Comparison of ENCODE assay signal across 9 cellular contexts in the genomic region with DNA sequence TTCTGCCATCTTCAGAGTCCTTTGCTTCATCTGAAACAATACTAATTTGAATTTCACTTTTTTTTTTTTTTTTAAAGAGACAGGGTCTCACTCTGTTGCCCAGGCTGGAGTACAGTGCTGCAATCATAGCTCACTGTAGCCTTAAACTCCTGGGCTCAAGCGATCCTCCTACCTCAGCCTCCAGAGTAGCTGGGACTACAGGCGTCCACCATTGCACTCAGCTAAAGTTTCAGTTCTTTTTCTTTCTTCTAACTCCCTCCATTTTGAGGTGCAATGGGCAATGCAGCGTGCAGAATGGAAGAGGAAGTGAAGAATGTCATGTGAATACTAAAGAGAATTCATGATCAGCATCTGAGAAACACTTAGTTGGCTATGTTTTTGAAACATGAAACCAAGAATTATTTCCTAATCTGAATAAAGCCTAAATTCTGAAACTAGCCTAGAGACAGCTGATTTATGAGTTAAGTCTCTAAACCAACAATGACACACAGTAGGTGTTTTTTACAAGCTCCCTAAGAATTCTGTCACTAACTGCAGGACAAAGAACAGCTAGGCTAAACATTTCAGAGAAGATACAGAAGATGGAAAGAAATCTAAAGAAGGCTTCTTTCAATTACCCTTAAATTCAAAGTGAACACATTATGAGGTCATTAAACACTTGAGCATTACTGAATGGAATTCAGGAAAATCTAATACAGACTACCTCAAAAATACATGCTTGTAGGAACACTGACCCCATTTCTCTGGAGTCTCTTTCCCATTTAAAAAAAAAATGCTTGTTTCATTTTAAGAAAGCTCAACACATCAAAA. TPM values are rescaled to one million over a fixed set of nuclear protein-coding genes. Genes with fewer than 3 reads are reported as not detected.
A peak's percentile ranks its signal among the peaks of the same experiment; 100 is the strongest.
DNase-seq lines count a peak whose midpoint lies in the region; ATAC-seq and TF ChIP-seq lines count a peak whose summit lies in the region.
"Had no signal": no experiment of that assay in that cellular context is flagged by ENCODE, and none has a peak within 500 bp of the region (broad histone marks: within the 10 kb centered on the region; RNA-seq: fewer than 3 reads in every experiment).

No MANE protein-coding gene starts in this region.

- H3K4me3 ChIP-seq in CD4-positive, CD25-positive, alpha-beta regulatory T cell (ENCODE audit: low read depth, low read length), result peak overlapping the region; percentile 47
- H3K4me3 ChIP-seq in coronary artery, result no peak overlapping the region

- peak in 2 of 3 donors; percentile 27 to 57 for DNase-seq in CD4-positive, CD25-positive, alpha-beta regulatory T cell
- DNase-seq in coronary artery (ENCODE audit: low spot score) (peak; percentile 5), AML-193 (lab: John Stamatoyannopoulos, UW) (no peak), NCI-H2196 treated with DMSO at 0.1 percent for 48 hours (lab: John Stamatoyannopoulos, UW; ENCODE audit: unreplicated experiment) (no peak), left lobe of liver (ENCODE audit: low spot score) (no peak)
- no peak for DNase-seq in stimulated activated CD4-positive, alpha-beta T cell treated with anti-CD3 and anti-CD28 coated beads, Interleukin-4, amount 100 ng/mL, for 1 hour

- H3K9me3 ChIP-seq in CD4-positive, CD25-positive, alpha-beta regulatory T cell (ENCODE audit: control insufficient read depth in 2 of 2, low read length in 2 of 2), result no peaks in the 10 kb centered on the region

- H3K9me3 Mint-ChIP-seq in CD4-positive, CD25-positive, alpha-beta regulatory T cell, result no peaks in the 10 kb centered on the region

- H3K27ac Mint-ChIP-seq in CD4-positive, CD25-positive, alpha-beta regulatory T cell, result peak overlapping the region; percentile 80 to 90 (median 86)

- H3K36me3 Mint-ChIP-seq in CD4-positive, CD25-positive, alpha-beta regulatory T cell, result peaks cover 49% of the 10 kb centered on the region

- H3K27me3 Mint-ChIP-seq in CD4-positive, CD25-positive, alpha-beta regulatory T cell, result no peaks in the 10 kb centered on the region

- peak; percentile 61 to 65 for ATAC-seq in CD4-positive, CD25-positive, alpha-beta regulatory T cell (ENCODE audit: low read depth in 2 of 2)
- ATAC-seq in GM19463 (IDR thresholded peaks at IDR 0.05; ENCODE audit: unreplicated experiment) (peak; percentile 82), HG03457 (IDR thresholded peaks at IDR 0.05; ENCODE audit: unreplicated experiment) (peak; percentile 83), left lobe of liver (no peak)

- H3K4me3 Mint-ChIP-seq in CD4-positive, CD25-positive, alpha-beta regulatory T cell, result peak overlapping the region; percentile 34 to 75 (median 54)

- H3K4me1 Mint-ChIP-seq in CD4-positive, CD25-positive, alpha-beta regulatory T cell, result peaks cover 11 to 41% (median 24%) of the 10 kb centered on the region in 4 donors

- peaks cover 18% of the 10 kb centered on the region for H3K4me1 ChIP-seq in CD4-positive, CD25-positive, alpha-beta regulatory T cell (ENCODE audit: control insufficient read depth, insufficient read depth, low read length, poor library complexity, severe bottlenecking)

- no peaks in the 10 kb centered on the region for H3K27me3 ChIP-seq in CD4-positive, CD25-positive, alpha-beta regulatory T cell (ENCODE audit: control insufficient read depth, insufficient read depth, low read length)

- no peak for TF ChIP-seq CTCF in coronary artery (IDR thresholded peaks at IDR 0.05)

- peak overlapping the region; percentile 59 for H3K27ac ChIP-seq in CD4-positive, CD25-positive, alpha-beta regulatory T cell (ENCODE audit: insufficient read depth, low read length, poor library complexity, severe bottlenecking)
- peak overlapping the region in 1 of 2 donors; percentile 19 for H3K27ac ChIP-seq in coronary artery
- H3K27ac ChIP-seq: parathyroid adenoma had no signal

- peaks cover 72% of the 10 kb centered on the region for H3K36me3 ChIP-seq in CD4-positive, CD25-positive, alpha-beta regulatory T cell (ENCODE audit: control insufficient read depth, insufficient read depth, low read length)

RNA-seq across cellular contexts. Expression of a gene that starts 21.0 kb away (rescaled TPM):
- 27.5 TPM for total RNA-seq in CD4-positive, CD25-positive, alpha-beta regulatory T cell
- 10 to 100 TPM; 14.5 to 31.2 (median 23.8) TPM for polyA plus RNA-seq in CD4-positive, CD25-positive, alpha-beta regulatory T cell
- total RNA-seq in left lobe of liver, result 4.4 TPM

RNA-seq across cellular contexts. Expression of a gene that starts 53.4 kb away (rescaled TPM):
- 178 TPM for total RNA-seq in CD4-positive, CD25-positive, alpha-beta regulatory T cell
- 10 to 100 TPM; 64.9 to 77.2 (median 70.0) TPM for polyA plus RNA-seq in CD4-positive, CD25-positive, alpha-beta regulatory T cell
- total RNA-seq in left lobe of liver, result 49.1 TPM

Comparison
In these comparisons a context has a peak if more than half of its experiments do, and no peak if none do; other contexts are left out.
1. DNase-seq: peak in CD4-positive, CD25-positive, alpha-beta regulatory T cell (2 of 3) and coronary artery (single experiment); none in AML-193 (0 of 2), stimulated activated CD4-positive, alpha-beta T cell treated with anti-CD3 and anti-CD28 coated beads, Interleukin-4, amount 100 ng/mL, for 1 hour (single experiment), NCI-H2196 treated with DMSO at 0.1 percent for 48 hours (single experiment) and left lobe of liver (single experiment).